In the genomic region with DNA sequence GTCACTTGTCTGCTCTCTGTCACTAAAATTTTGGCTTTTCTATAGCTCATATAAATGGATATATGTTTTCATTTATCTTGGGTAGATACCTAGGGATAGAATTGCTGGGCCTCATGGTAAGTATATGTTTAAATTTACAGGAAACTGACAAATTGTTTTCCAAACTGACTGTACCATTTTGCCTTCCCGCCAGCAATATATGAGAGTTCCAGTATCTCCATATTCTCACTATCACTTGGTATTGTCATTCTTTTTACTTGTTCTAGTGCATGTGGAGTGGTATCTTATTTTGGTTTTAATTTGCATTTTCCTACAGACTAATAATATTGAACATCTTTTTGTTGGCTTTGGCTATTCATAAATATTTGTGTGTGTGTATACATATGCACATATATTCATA, we compare ENCODE assay signal across 17 cellular contexts.
DNase-seq lines count a peak whose midpoint lies in the region; TF ChIP-seq lines count a peak whose summit lies in the region.
"Had no signal": no experiment of that assay in that cellular context is flagged by ENCODE, and none has a peak within 500 bp of the region (broad histone marks: within the 10 kb centered on the region; RNA-seq: fewer than 3 reads in every experiment).

No MANE protein-coding gene starts in this region.

- H2AFZ ChIP-seq in neuronal stem cell (ENCODE audit: low read length) = no peak overlapping the region

- intact Hi-C loops in CD4-positive, alpha-beta memory T cell (cut with micrococcal nuclease) = no loop called here

- no peak overlapping the region for H4K91ac ChIP-seq in neuronal stem cell (ENCODE audit: low read depth, low read length, poor library complexity)

- H3K4me1 ChIP-seq in HEK293 (ENCODE audit: control insufficient read depth, insufficient read depth, low read length) (no peaks in the 10 kb centered on the region), endodermal cell (ENCODE audit: control insufficient read depth, insufficient read depth, low read length) (no peaks in the 10 kb centered on the region), neuronal stem cell (ENCODE audit: control insufficient read depth in 2 of 2, insufficient read depth in 1 of 2, low read depth in 1 of 2, low read length in 2 of 2) (peaks cover 0 to 2% of the 10 kb centered on the region in 2 donors)
- no peaks in the 10 kb centered on the region for H3K4me1 ChIP-seq in CD4-positive, alpha-beta memory T cell (ENCODE audit: insufficient read depth, low read length)
- H3K4me1 ChIP-seq: BE2C, Caco-2 had no signal

- H3K27ac ChIP-seq in HEK293 (ENCODE audit: extremely low read depth, low read depth, low read length) (no peak overlapping the region), endodermal cell (ENCODE audit: low read depth, low read length) (no peak overlapping the region), neuronal stem cell (replicated peaks; ENCODE audit: low read length) (no peak overlapping the region)
- no peak overlapping the region for H3K27ac ChIP-seq in CD4-positive, alpha-beta memory T cell (ENCODE audit: low read depth, low read length)
- H3K27ac ChIP-seq: BLaER1 had no signal

- H3K27me3 ChIP-seq in endodermal cell (ENCODE audit: control insufficient read depth, insufficient read depth, low read length, poor library complexity, severe bottlenecking) (no peaks in the 10 kb centered on the region), neuronal stem cell (ENCODE audit: control insufficient read depth in 3 of 3, insufficient read depth in 3 of 3, low read depth in 1 of 3, low read length in 3 of 3) (no peaks in the 10 kb centered on the region)
- H3K27me3 ChIP-seq in CD4-positive, alpha-beta memory T cell (ENCODE audit: insufficient read depth, low read length) = no peaks in the 10 kb centered on the region
- H3K27me3 ChIP-seq: BE2C, BLaER1 had no signal

- H3K4me3 ChIP-seq in HEK293 (ENCODE audit: low read depth, low read length) = no peak overlapping the region
- peak overlapping the region; percentile 16 for H3K4me3 ChIP-seq in endodermal cell (ENCODE audit: low read length)
- no peak overlapping the region for H3K4me3 ChIP-seq in neuronal stem cell (ENCODE audit: low read length in 2 of 2)
- H3K4me3 ChIP-seq in CD4-positive, alpha-beta memory T cell (ENCODE audit: low read length in 2 of 2) = no peak overlapping the region
- H3K4me3 ChIP-seq: BLaER1 had no signal

- TF ChIP-seq CTCF in HEK293 (tag by site-specific recombination; IDR thresholded peaks at IDR 0.05) (no peak), endodermal cell (conservative IDR thresholded peaks at IDR 0.05) (no peak)

- no peak overlapping the region for H3K18ac ChIP-seq in neuronal stem cell (ENCODE audit: low read length)

- H3K4me2 ChIP-seq in neuronal stem cell (ENCODE audit: insufficient read depth, low read length, poor library complexity, severe bottlenecking) = no peak overlapping the region
- H3K4me2 ChIP-seq: BLaER1 had no signal

- peaks cover 7% of the 10 kb centered on the region for H3K4me1 Mint-ChIP-seq in endodermal cell
- H3K4me1 Mint-ChIP-seq in CD4-positive, alpha-beta memory T cell = peaks cover 8 to 20% (median 16%) of the 10 kb centered on the region in 4 donors
- H3K4me1 Mint-ChIP-seq: CD14-positive monocyte had no signal

- no peak overlapping the region for H3K14ac ChIP-seq in neuronal stem cell (ENCODE audit: low read length)

- no peaks in the 10 kb centered on the region for H3K27me3 Mint-ChIP-seq in endodermal cell (ENCODE audit: insufficient read depth)
- H3K27me3 Mint-ChIP-seq in CD4-positive, alpha-beta memory T cell = no peaks in the 10 kb centered on the region
- H3K27me3 Mint-ChIP-seq: CD4-positive, CD25-positive, alpha-beta regulatory T cell had no signal

- H2AK5ac ChIP-seq in neuronal stem cell (ENCODE audit: low read depth, low read length) = no peak overlapping the region

- H3K27ac Mint-ChIP-seq in endodermal cell = no peak overlapping the region
- H3K27ac Mint-ChIP-seq in CD4-positive, alpha-beta memory T cell = no peak overlapping the region
- H3K27ac Mint-ChIP-seq: CD14-positive monocyte; CD4-positive, CD25-positive, alpha-beta regulatory T cell; CD8-positive, alpha-beta T cell had no signal

- H3K4ac ChIP-seq in neuronal stem cell (ENCODE audit: low read length) = no peak overlapping the region

- no peaks in the 10 kb centered on the region for H3K36me3 ChIP-seq in HEK293 (ENCODE audit: control insufficient read depth in 2 of 2, insufficient read depth in 1 of 2, low read length in 2 of 2)
- H3K36me3 ChIP-seq in endodermal cell (ENCODE audit: control insufficient read depth, insufficient read depth, low read length) = peaks cover 34% of the 10 kb centered on the region
- no peaks in the 10 kb centered on the region for H3K36me3 ChIP-seq in neuronal stem cell (replicated peaks in 1 of 2; ENCODE audit: control insufficient read depth in 2 of 2, insufficient read depth in 2 of 2, low read length in 2 of 2)
- no peaks in the 10 kb centered on the region for H3K36me3 ChIP-seq in CD4-positive, alpha-beta memory T cell (ENCODE audit: insufficient read depth, low read length)
- H3K36me3 ChIP-seq: BE2C had no signal

- no peaks in the 10 kb centered on the region for H3K9me3 ChIP-seq in HEK293 (ENCODE audit: control insufficient read depth, insufficient read depth, low read depth, low read length)
- peaks cover 51% of the 10 kb centered on the region for H3K9me3 ChIP-seq in endodermal cell (ENCODE audit: control insufficient read depth, low read length)
- peaks cover 0 to 4% of the 10 kb centered on the region in 2 donors for H3K9me3 ChIP-seq in neuronal stem cell (replicated peaks in 1 of 2; ENCODE audit: control insufficient read depth in 2 of 2, insufficient read depth in 1 of 2, low read depth in 1 of 2, low read length in 2 of 2)
- no peaks in the 10 kb centered on the region for H3K9me3 ChIP-seq in CD4-positive, alpha-beta memory T cell (ENCODE audit: control insufficient read depth in 1 of 2, low read length in 2 of 2)
- H3K9me3 ChIP-seq: BE2C had no signal

- no peak for DNase-seq in endodermal cell
- no peak for DNase-seq in neuronal stem cell (ENCODE audit: low spot score)
- no peak for DNase-seq in GM19238 (ENCODE audit: insufficient read length, low spot score)
- no peak for DNase-seq in CD4-positive, alpha-beta memory T cell
- DNase-seq: 8988T; ACHN; BE2C; C1 segment of cervical spinal cord; Caco-2; Calu3; CD4-positive, CD25-positive, alpha-beta regulatory T cell; CD8-positive, alpha-beta T cell; DMS79 treated with DMSO at 0.1 percent for 48 hours; GF-D8 had no signal

- no peak overlapping the region for H3K23ac ChIP-seq in neuronal stem cell (ENCODE audit: low read depth, low read length, poor library complexity)

- POLR2A ChIA-PET in HEK293 (lab: Yijun Ruan, JAX) = no interaction called here
- POLR2A ChIA-PET in CD4-positive, alpha-beta memory T cell (lab: Charles Lee; ENCODE audit: partially characterized antibody) = no interaction called here

- WGBS in endodermal cell (ENCODE audit: insufficient coverage in 1 of 2, insufficient read length in 1 of 2), 2 experiments = 33% methylated on average over 1 of the region's 1 CpG; no CpG with 5 or more reads in 1 of the 2 experiments
- WGBS in neuronal stem cell (ENCODE audit: extremely low coverage in 2 of 2, insufficient read length in 2 of 2, insufficient replicate concordance in 1 of 2), 2 donors = no CpG with 5 or more reads among the region's 1 CpG

- no peak overlapping the region for H2BK5ac ChIP-seq in neuronal stem cell (ENCODE audit: low read length)

- H3K9me3 Mint-ChIP-seq in endodermal cell = peaks cover 29% of the 10 kb centered on the region
- peaks cover 0 to 22% (median 13%) of the 10 kb centered on the region in 8 donors for H3K9me3 Mint-ChIP-seq in CD4-positive, alpha-beta memory T cell

- H2BK15ac ChIP-seq in neuronal stem cell (ENCODE audit: low read length) = no peak overlapping the region

- H4K8ac ChIP-seq in neuronal stem cell (ENCODE audit: low read depth, low read length) = no peak overlapping the region

- H3K79me1 ChIP-seq in neuronal stem cell (ENCODE audit: low read depth, low read length) = no peaks in the 10 kb centered on the region

- no peak overlapping the region for H3K9ac ChIP-seq in endodermal cell (ENCODE audit: extremely low read depth, low read length, poor library complexity, severe bottlenecking)
- H3K9ac ChIP-seq in neuronal stem cell (ENCODE audit: low read depth, low read length, poor library complexity) = no peak overlapping the region
- H3K9ac ChIP-seq: BLaER1 had no signal

- H3K36me3 Mint-ChIP-seq in endodermal cell (ENCODE audit: low read depth) = peaks cover 45% of the 10 kb centered on the region
- H3K36me3 Mint-ChIP-seq in CD4-positive, alpha-beta memory T cell = peaks cover 18 to 28% of the 10 kb centered on the region in 2 donors
- H3K36me3 Mint-ChIP-seq: CD14-positive monocyte had no signal

- no peak overlapping the region for H2BK120ac ChIP-seq in neuronal stem cell (ENCODE audit: low read depth, low read length)

- CTCF ChIA-PET in HEK293 (lab: Yijun Ruan, JAX) = interaction anchor here (0.6 to 0.7 kb wide), 2 partner anchors 138 to 171 kb away, joined by 4 read pairs; no protein-coding TSS in a partner anchor
- CTCF ChIA-PET in CD4-positive, alpha-beta memory T cell (lab: Charles Lee; ENCODE audit: partially characterized antibody) = no interaction called here

- no peak overlapping the region for H3K4me3 Mint-ChIP-seq in endodermal cell
- H3K4me3 Mint-ChIP-seq in CD4-positive, alpha-beta memory T cell = no peak overlapping the region
- H3K4me3 Mint-ChIP-seq: CD14-positive monocyte; CD4-positive, CD25-positive, alpha-beta regulatory T cell; CD8-positive, alpha-beta T cell had no signal

- H2BK12ac ChIP-seq in neuronal stem cell (ENCODE audit: low read length) = no peak overlapping the region

TF ChIP-seq in HEK293, 187 proteins besides CTCF, POLR2A, EP300 and RAD21:
- TF ChIP-seq, protein P1, sequence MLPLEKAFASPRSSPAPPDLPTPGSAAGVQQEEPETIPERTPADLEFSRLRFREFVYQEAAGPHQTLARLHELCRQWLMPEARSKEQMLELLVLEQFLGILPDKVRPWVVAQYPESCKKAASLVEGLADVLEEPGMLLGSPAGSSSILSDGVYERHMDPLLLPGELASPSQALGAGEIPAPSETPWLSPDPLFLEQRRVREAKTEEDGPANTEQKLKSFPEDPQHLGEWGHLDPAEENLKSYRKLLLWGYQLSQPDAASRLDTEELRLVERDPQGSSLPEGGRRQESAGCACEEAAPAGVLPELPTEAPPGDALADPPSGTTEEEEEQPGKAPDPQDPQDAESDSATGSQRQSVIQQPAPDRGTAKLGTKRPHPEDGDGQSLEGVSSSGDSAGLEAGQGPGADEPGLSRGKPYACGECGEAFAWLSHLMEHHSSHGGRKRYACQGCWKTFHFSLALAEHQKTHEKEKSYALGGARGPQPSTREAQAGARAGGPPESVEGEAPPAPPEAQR (tag by site-specific recombination; IDR thresholded peaks at IDR 0.05) = no peak
- TF ChIP-seq SETDB1 (IDR thresholded peaks at IDR 0.05; ENCODE audit: insufficient read length, low read length) = peak; percentile 52
TF ChIP-seq in HEK293: peak in this region for 1.
